ENCODE assay signal across 1 cellular context in genomic region chr10:88045116-88045515, GRCh38.
TF ChIP-seq lines count a peak whose summit lies in the region.

No MANE protein-coding gene starts in this region.

TF ChIP-seq in GM23338, 12 proteins besides CTCF, POLR2A, EP300 and RAD21 (continued from another document):
- TF ChIP-seq ETS1 (IDR thresholded peaks at IDR 0.05) (no peak), ZNF114 (CRISPR knock-in tag; IDR thresholded peaks at IDR 0.05) (no peak), STAT1 (IDR thresholded peaks at IDR 0.05; ENCODE audit: unreplicated experiment) (no peak), JUNB (IDR thresholded peaks at IDR 0.05; ENCODE audit: unreplicated experiment) (no peak), CREB1 (CRISPR knock-in tag; IDR thresholded peaks at IDR 0.05; ENCODE audit: low read depth) (no peak)
- TF ChIP-seq, protein P1, sequence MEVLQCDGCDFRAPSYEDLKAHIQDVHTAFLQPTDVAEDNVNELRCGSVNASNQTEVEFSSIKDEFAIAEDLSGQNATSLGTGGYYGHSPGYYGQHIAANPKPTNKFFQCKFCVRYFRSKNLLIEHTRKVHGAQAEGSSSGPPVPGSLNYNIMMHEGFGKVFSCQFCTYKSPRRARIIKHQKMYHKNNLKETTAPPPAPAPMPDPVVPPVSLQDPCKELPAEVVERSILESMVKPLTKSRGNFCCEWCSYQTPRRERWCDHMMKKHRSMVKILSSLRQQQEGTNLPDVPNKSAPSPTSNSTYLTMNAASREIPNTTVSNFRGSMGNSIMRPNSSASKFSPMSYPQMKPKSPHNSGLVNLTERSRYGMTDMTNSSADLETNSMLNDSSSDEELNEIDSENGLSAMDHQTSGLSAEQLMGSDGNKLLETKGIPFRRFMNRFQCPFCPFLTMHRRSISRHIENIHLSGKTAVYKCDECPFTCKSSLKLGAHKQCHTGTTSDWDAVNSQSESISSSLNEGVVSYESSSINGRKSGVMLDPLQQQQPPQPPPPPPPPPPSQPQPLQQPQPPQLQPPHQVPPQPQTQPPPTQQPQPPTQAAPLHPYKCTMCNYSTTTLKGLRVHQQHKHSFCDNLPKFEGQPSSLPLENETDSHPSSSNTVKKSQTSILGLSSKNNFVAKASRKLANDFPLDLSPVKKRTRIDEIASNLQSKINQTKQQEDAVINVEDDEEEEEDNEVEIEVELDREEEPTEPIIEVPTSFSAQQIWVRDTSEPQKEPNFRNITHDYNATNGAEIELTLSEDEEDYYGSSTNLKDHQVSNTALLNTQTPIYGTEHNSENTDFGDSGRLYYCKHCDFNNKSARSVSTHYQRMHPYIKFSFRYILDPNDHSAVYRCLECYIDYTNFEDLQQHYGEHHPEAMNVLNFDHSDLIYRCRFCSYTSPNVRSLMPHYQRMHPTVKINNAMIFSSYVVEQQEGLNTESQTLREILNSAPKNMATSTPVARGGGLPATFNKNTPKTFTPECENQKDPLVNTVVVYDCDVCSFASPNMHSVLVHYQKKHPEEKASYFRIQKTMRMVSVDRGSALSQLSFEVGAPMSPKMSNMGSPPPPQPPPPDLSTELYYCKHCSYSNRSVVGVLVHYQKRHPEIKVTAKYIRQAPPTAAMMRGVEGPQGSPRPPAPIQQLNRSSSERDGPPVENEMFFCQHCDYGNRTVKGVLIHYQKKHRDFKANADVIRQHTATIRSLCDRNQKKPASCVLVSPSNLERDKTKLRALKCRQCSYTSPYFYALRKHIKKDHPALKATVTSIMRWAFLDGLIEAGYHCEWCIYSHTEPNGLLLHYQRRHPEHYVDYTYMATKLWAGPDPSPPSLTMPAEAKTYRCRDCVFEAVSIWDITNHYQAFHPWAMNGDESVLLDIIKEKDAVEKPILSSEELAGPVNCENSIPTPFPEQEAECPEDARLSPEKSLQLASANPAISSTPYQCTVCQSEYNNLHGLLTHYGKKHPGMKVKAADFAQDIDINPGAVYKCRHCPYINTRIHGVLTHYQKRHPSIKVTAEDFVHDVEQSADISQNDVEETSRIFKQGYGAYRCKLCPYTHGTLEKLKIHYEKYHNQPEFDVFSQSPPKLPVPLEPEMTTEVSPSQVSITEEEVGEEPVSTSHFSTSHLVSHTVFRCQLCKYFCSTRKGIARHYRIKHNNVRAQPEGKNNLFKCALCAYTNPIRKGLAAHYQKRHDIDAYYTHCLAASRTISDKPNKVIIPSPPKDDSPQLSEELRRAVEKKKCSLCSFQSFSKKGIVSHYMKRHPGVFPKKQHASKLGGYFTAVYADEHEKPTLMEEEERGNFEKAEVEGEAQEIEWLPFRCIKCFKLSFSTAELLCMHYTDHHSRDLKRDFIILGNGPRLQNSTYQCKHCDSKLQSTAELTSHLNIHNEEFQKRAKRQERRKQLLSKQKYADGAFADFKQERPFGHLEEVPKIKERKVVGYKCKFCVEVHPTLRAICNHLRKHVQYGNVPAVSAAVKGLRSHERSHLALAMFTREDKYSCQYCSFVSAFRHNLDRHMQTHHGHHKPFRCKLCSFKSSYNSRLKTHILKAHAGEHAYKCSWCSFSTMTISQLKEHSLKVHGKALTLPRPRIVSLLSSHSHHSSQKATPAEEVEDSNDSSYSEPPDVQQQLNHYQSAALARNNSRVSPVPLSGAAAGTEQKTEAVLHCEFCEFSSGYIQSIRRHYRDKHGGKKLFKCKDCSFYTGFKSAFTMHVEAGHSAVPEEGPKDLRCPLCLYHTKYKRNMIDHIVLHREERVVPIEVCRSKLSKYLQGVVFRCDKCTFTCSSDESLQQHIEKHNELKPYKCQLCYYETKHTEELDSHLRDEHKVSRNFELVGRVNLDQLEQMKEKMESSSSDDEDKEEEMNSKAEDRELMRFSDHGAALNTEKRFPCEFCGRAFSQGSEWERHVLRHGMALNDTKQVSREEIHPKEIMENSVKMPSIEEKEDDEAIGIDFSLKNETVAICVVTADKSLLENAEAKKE (CRISPR knock-in tag; IDR thresholded peaks at IDR 0.05) = no peak
